Comparison of ENCODE assay signal across 17 cellular contexts in genomic region chr3:66463054-66463631, GRCh38. TPM values are rescaled to one million over a fixed set of nuclear protein-coding genes. Genes with fewer than 3 reads are reported as not detected.
A peak's percentile ranks its signal among the peaks of the same experiment; 100 is the strongest.
DNase-seq lines count a peak whose midpoint lies in the region; FAIRE-seq and TF ChIP-seq lines count a peak whose summit lies in the region.
"Had no signal": no experiment of that assay in that cellular context is flagged by ENCODE, and none has a peak within 500 bp of the region (broad histone marks: within the 10 kb centered on the region; RNA-seq: fewer than 3 reads in every experiment).

No MANE protein-coding gene starts in this region.

- no peaks in the 10 kb centered on the region for H3K9me3 Mint-ChIP-seq in activated CD4-positive, alpha-beta T cell treated with anti-CD3 and anti-CD28 coated beads, Interleukin-2, amount 10 ng/mL, durations not matched to agents 24 days and 14 days
- H3K9me3 Mint-ChIP-seq in activated CD4-positive, alpha-beta T cell treated with anti-CD3 and anti-CD28 coated beads, Interleukin-2, amount 10 ng/mL, durations not matched to agents 7 days and 5 days = no peaks in the 10 kb centered on the region
- H3K9me3 Mint-ChIP-seq in nephron = no peaks in the 10 kb centered on the region
- H3K9me3 Mint-ChIP-seq in progenitor cell of endocrine pancreas (ENCODE audit: low read depth) = no peaks in the 10 kb centered on the region
- H3K9me3 Mint-ChIP-seq: memory B cell; stimulated activated naive CD8-positive, alpha-beta T cell treated with anti-CD3 and anti-CD28 coated beads, Interleukin-15, amount 100 ng/mL, for 72 hours; T-cell had no signal

- peaks cover 40% of the 10 kb centered on the region for H3K4me1 Mint-ChIP-seq in activated CD4-positive, alpha-beta T cell treated with anti-CD3 and anti-CD28 coated beads, Interleukin-2, amount 10 ng/mL, durations not matched to agents 24 days and 14 days
- peaks cover 18% of the 10 kb centered on the region for H3K4me1 Mint-ChIP-seq in activated CD4-positive, alpha-beta T cell treated with anti-CD3 and anti-CD28 coated beads, Interleukin-2, amount 10 ng/mL, durations not matched to agents 7 days and 5 days
- H3K4me1 Mint-ChIP-seq in nephron = peaks cover 44% of the 10 kb centered on the region
- H3K4me1 Mint-ChIP-seq in progenitor cell of endocrine pancreas (ENCODE audit: low read depth) = peaks cover 26% of the 10 kb centered on the region

- TF ChIP-seq CTCF in epithelial cell of esophagus (IDR thresholded peaks at IDR 0.05; ENCODE audit: insufficient read depth, low read depth, low read length, missing control alignments) (no peak), nephron (IDR thresholded peaks at IDR 0.05; ENCODE audit: unreplicated experiment in 3 of 3) (no peak), transverse colon (IDR thresholded peaks at IDR 0.05) (no peak), progenitor cell of endocrine pancreas (IDR thresholded peaks at IDR 0.05; ENCODE audit: unreplicated experiment) (no peak)

- no peak overlapping the region for H3K4me3 Mint-ChIP-seq in activated CD4-positive, alpha-beta T cell treated with anti-CD3 and anti-CD28 coated beads, Interleukin-2, amount 10 ng/mL, durations not matched to agents 24 days and 14 days
- H3K4me3 Mint-ChIP-seq in activated CD4-positive, alpha-beta T cell treated with anti-CD3 and anti-CD28 coated beads, Interleukin-2, amount 10 ng/mL, durations not matched to agents 7 days and 5 days = no peak overlapping the region
- H3K4me3 Mint-ChIP-seq in nephron = no peak overlapping the region
- no peak overlapping the region for H3K4me3 Mint-ChIP-seq in progenitor cell of endocrine pancreas (ENCODE audit: low read depth)
- H3K4me3 Mint-ChIP-seq: memory B cell; stimulated activated naive CD8-positive, alpha-beta T cell treated with anti-CD3 and anti-CD28 coated beads, Interleukin-15, amount 100 ng/mL, for 72 hours; T-cell had no signal

- TF ChIP-seq POLR2A in transverse colon (IDR thresholded peaks at IDR 0.05) = no peak
- TF ChIP-seq POLR2A in GM12891 (IDR thresholded peaks at IDR 0.05; ENCODE audit: low read depth, low read length) = no peak

- H3K27ac ChIP-seq in transverse colon = peak overlapping the region; percentile 22 to 52 (median 42)
- H3K27ac ChIP-seq: RWPE1 had no signal

- no peaks in the 10 kb centered on the region for H3K27me3 Mint-ChIP-seq in activated CD4-positive, alpha-beta T cell treated with anti-CD3 and anti-CD28 coated beads, Interleukin-2, amount 10 ng/mL, durations not matched to agents 24 days and 14 days
- H3K27me3 Mint-ChIP-seq in activated CD4-positive, alpha-beta T cell treated with anti-CD3 and anti-CD28 coated beads, Interleukin-2, amount 10 ng/mL, durations not matched to agents 7 days and 5 days = no peaks in the 10 kb centered on the region
- no peaks in the 10 kb centered on the region for H3K27me3 Mint-ChIP-seq in nephron (ENCODE audit: low read depth)
- H3K27me3 Mint-ChIP-seq in progenitor cell of endocrine pancreas = no peaks in the 10 kb centered on the region
- H3K27me3 Mint-ChIP-seq: stimulated activated naive CD8-positive, alpha-beta T cell treated with anti-CD3 and anti-CD28 coated beads, Interleukin-15, amount 100 ng/mL, for 72 hours; T-cell had no signal

- H3K36me3 Mint-ChIP-seq in activated CD4-positive, alpha-beta T cell treated with anti-CD3 and anti-CD28 coated beads, Interleukin-2, amount 10 ng/mL, durations not matched to agents 24 days and 14 days (ENCODE audit: low read depth) = peaks cover 35% of the 10 kb centered on the region
- peaks cover 21% of the 10 kb centered on the region for H3K36me3 Mint-ChIP-seq in activated CD4-positive, alpha-beta T cell treated with anti-CD3 and anti-CD28 coated beads, Interleukin-2, amount 10 ng/mL, durations not matched to agents 7 days and 5 days (ENCODE audit: low read depth)
- peaks cover 14% of the 10 kb centered on the region for H3K36me3 Mint-ChIP-seq in nephron (ENCODE audit: low read depth)
- peaks cover 9% of the 10 kb centered on the region for H3K36me3 Mint-ChIP-seq in progenitor cell of endocrine pancreas (ENCODE audit: insufficient read depth)
- H3K36me3 Mint-ChIP-seq: memory B cell had no signal

- intact Hi-C loops in activated CD4-positive, alpha-beta T cell treated with anti-CD3 and anti-CD28 coated beads, Interleukin-2, amount 10 ng/mL, durations not matched to agents 24 days and 14 days (cut with micrococcal nuclease) = no loop called here
- intact Hi-C loops in transverse colon (cut with DNase I; ENCODE audit: low total_unique reads) = no loop called here

- H3K4me1 ChIP-seq in transverse colon = peaks cover under 1 to 34% (median 27%) of the 10 kb centered on the region in 4 donors

- no peak for FAIRE-seq in GM12891 (lab: Jason Lieb, UNC)

- peak overlapping the region; percentile 17 for H3K27ac Mint-ChIP-seq in activated CD4-positive, alpha-beta T cell treated with anti-CD3 and anti-CD28 coated beads, Interleukin-2, amount 10 ng/mL, durations not matched to agents 24 days and 14 days
- no peak overlapping the region for H3K27ac Mint-ChIP-seq in activated CD4-positive, alpha-beta T cell treated with anti-CD3 and anti-CD28 coated beads, Interleukin-2, amount 10 ng/mL, durations not matched to agents 7 days and 5 days
- H3K27ac Mint-ChIP-seq in nephron = peak overlapping the region in 2 of 3 experiments; percentile 53 to 72
- H3K27ac Mint-ChIP-seq in progenitor cell of endocrine pancreas = no peak overlapping the region
- H3K27ac Mint-ChIP-seq: memory B cell; stimulated activated naive CD8-positive, alpha-beta T cell treated with anti-CD3 and anti-CD28 coated beads, Interleukin-15, amount 100 ng/mL, for 72 hours had no signal

- no peaks in the 10 kb centered on the region for H3K36me3 ChIP-seq in transverse colon

- no peaks in the 10 kb centered on the region for H3K9me3 ChIP-seq in transverse colon

- 0 to 64% methylated on average over 1 to 7 of the region's 7 CpGs for WGBS in transverse colon (ENCODE audit: low coverage in 1 of 2), 2 donors

- CTCF ChIA-PET in activated CD4-positive, alpha-beta T cell treated with anti-CD3 and anti-CD28 coated beads, Interleukin-2, amount 10 ng/mL, durations not matched to agents 7 days and 5 days (lab: Charles Lee) = interaction anchor here (1.6 to 1.8 kb wide), 2 partner anchors 9 to 10 kb away, joined by 3 to 5 read pairs; no protein-coding TSS in a partner anchor

- in situ Hi-C loops in transverse colon (cut with MboI; ENCODE audit: low pct_ligation_motif_present in 1 of 4, low pct_unique_long_range_greater_than_20kb in 1 of 4, low sequenced_read_pairs in 3 of 4) = no loop called here

- H3K4me3 ChIP-seq in epithelial cell of esophagus (ENCODE audit: low read length) = no peak overlapping the region
- no peak overlapping the region for H3K4me3 ChIP-seq in transverse colon

- no peaks in the 10 kb centered on the region for H3K27me3 ChIP-seq in transverse colon

- POLR2A ChIA-PET in activated CD4-positive, alpha-beta T cell treated with anti-CD3 and anti-CD28 coated beads, Interleukin-2, amount 10 ng/mL, durations not matched to agents 7 days and 5 days (lab: Charles Lee) = no interaction called here

- no peak for TF ChIP-seq EP300 in transverse colon (IDR thresholded peaks at IDR 0.05; ENCODE audit: low read depth)

- DNase-seq in activated CD4-positive, alpha-beta T cell treated with anti-CD3 and anti-CD28 coated beads, Interleukin-2, amount 10 ng/mL, durations not matched to agents 24 days and 14 days = no peak
- DNase-seq in activated CD4-positive, alpha-beta T cell treated with anti-CD3 and anti-CD28 coated beads, Interleukin-2, amount 10 ng/mL, durations not matched to agents 7 days and 5 days = no peak
- DNase-seq in epithelial cell of esophagus (ENCODE audit: low read depth) (peak; percentile 51), transverse colon (no peak), NOMO-1 (lab: John Stamatoyannopoulos, UW; ENCODE audit: unreplicated experiment in 2 of 2) (no peak), progenitor cell of endocrine pancreas (ENCODE audit: low spot score, unreplicated experiment) (no peak), GM12891 (ENCODE audit: insufficient read length, low spot score) (no peak)
- DNase-seq: activated naive CD4-positive, alpha-beta T cell; effector CD4-positive, alpha-beta T cell; foreskin fibroblast; NCI-H2029; NCI-H748 treated with DMSO at 0.1 percent for 48 hours; stimulated activated naive CD8-positive, alpha-beta T cell treated with anti-CD3 and anti-CD28 coated beads, Interleukin-15, amount 100 ng/mL, for 72 hours; T-cell had no signal

TF ChIP-seq in GM12891, 5 proteins besides CTCF, POLR2A, EP300 and RAD21:
- TF ChIP-seq SPI1 (IDR thresholded peaks at IDR 0.05; ENCODE audit: low read depth, low read length) = no peak
- no peak for TF ChIP-seq POU2F2 (IDR thresholded peaks at IDR 0.05; ENCODE audit: low read depth, low read length)
- TF ChIP-seq POLR2AphosphoS5 (IDR thresholded peaks at IDR 0.05; ENCODE audit: low read depth, low read length) = no peak
- no peak for TF ChIP-seq PAX5 (IDR thresholded peaks at IDR 0.05; ENCODE audit: insufficient read depth, low read length, severe bottlenecking)
- TF ChIP-seq TAF1 (IDR thresholded peaks at IDR 0.05; ENCODE audit: low read depth, low read length) = no peak

RNA-seq across cellular contexts. Expression of gene LRIG1, which starts 37.7 kb away (rescaled TPM):
- total RNA-seq in activated CD4-positive, alpha-beta T cell treated with anti-CD3 and anti-CD28 coated beads, Interleukin-2, amount 10 ng/mL, durations not matched to agents 24 days and 14 days = 50.3 and 52.8 TPM in 2 replicates
- total RNA-seq in activated CD4-positive, alpha-beta T cell treated with anti-CD3 and anti-CD28 coated beads, Interleukin-2, amount 10 ng/mL, durations not matched to agents 7 days and 5 days = 10 to 100 TPM; 26.1 to 26.4 TPM
- total RNA-seq in transverse colon (10 to 100 TPM; 67.2 to 87.6 (median 79.3) TPM), progenitor cell of endocrine pancreas (31.4 and 32.4 TPM in 2 replicates)
- polyA plus RNA-seq in GM12891 (2012; ENCODE audit: low read depth, missing spikeins) = 6.5 TPM

Comparison
In these comparisons a context has a peak if more than half of its experiments do, and no peak if none do; other contexts are left out.
1. H3K27ac Mint-ChIP-seq: peak in activated CD4-positive, alpha-beta T cell treated with anti-CD3 and anti-CD28 coated beads, Interleukin-2, amount 10 ng/mL, durations not matched to agents 24 days and 14 days (single experiment) and nephron (2 of 3); none in activated CD4-positive, alpha-beta T cell treated with anti-CD3 and anti-CD28 coated beads, Interleukin-2, amount 10 ng/mL, durations not matched to agents 7 days and 5 days (single experiment) and progenitor cell of endocrine pancreas (single experiment).